Comparison of ENCODE assay signal across 25 cellular contexts in genomic region chr12:70121562-70121961, GRCh38.
"Had no signal": no experiment of that assay in that cellular context is flagged by ENCODE, and none has a peak within 500 bp of the region (broad histone marks: within the 10 kb centered on the region; RNA-seq: fewer than 3 reads in every experiment).

No MANE protein-coding gene starts in this region.

- H3K4me3 Mint-ChIP-seq: activated CD4-positive, alpha-beta memory T cell treated with anti-CD3 and anti-CD28 coated beads for 36 hours; activated naive CD8-positive, alpha-beta T cell treated with anti-CD3 and anti-CD28 coated beads for 36 hours; activated T-helper 1 cell treated with anti-CD3 and anti-CD28 coated beads, Interleukin-12 subunit alpha, Interleukin-12 subunit beta, Interleukin-2, Interleukin-4 antibody, amounts not matched to agents 30 ng/mL and 10 ng/mL and 1 ng/mL, durations not matched to agents 14 hours and 24 hours and 36 hours; memory B cell; naive B cell; stimulated activated naive CD8-positive, alpha-beta T cell treated with anti-CD3 and anti-CD28 coated beads, Interleukin-15, amount 100 ng/mL, for 72 hours had no signal

- H3K4me1 Mint-ChIP-seq: activated naive CD8-positive, alpha-beta T cell treated with anti-CD3 and anti-CD28 coated beads for 36 hours; memory B cell; naive B cell; stimulated activated naive CD8-positive, alpha-beta T cell treated with anti-CD3 and anti-CD28 coated beads, Interleukin-15, amount 100 ng/mL, for 72 hours had no signal

- DNase-seq: activated CD4-positive, alpha-beta memory T cell treated with anti-CD3 and anti-CD28 coated beads for 36 hours; activated gamma-delta T cell treated with Interleukin-2 at 50 U/mL for 16 hours; activated naive CD8-positive, alpha-beta T cell treated with anti-CD3 and anti-CD28 coated beads for 36 hours; activated T-cell treated with anti-CD3 and anti-CD28 coated beads for 4 hours; amniotic stem cell; dermis blood vessel endothelial cell; effector memory CD4-positive, alpha-beta T cell; foreskin melanocyte; glutamatergic neuron; hippocampal formation; kidney; left ventricle myocardium superior; naive B cell; right cardiac atrium; stimulated activated CD4-positive, alpha-beta T cell treated with anti-CD3 and anti-CD28 coated beads, Interleukin-15, amount 100 ng/mL, for 24 hours; stimulated activated CD4-positive, alpha-beta T cell treated with anti-CD3 and anti-CD28 coated beads, Interleukin-2, amount 100 ng/mL, for 48 hours; stimulated activated naive CD8-positive, alpha-beta T cell treated with anti-CD3 and anti-CD28 coated beads, Interleukin-15, amount 100 ng/mL, for 72 hours; trophoblast cell had no signal

- H3K27me3 ChIP-seq: suprapubic skin had no signal

- H3K9me3 ChIP-seq: prostate gland, suprapubic skin had no signal

- H3K27ac Mint-ChIP-seq: activated CD4-positive, alpha-beta memory T cell treated with anti-CD3 and anti-CD28 coated beads for 36 hours; activated naive CD8-positive, alpha-beta T cell treated with anti-CD3 and anti-CD28 coated beads for 36 hours; activated T-helper 1 cell treated with anti-CD3 and anti-CD28 coated beads, Interleukin-12 subunit alpha, Interleukin-12 subunit beta, Interleukin-2, Interleukin-4 antibody, amounts not matched to agents 30 ng/mL and 10 ng/mL and 1 ng/mL, durations not matched to agents 14 hours and 24 hours and 36 hours; memory B cell; naive B cell had no signal

- FAIRE-seq: endothelial cell of umbilical vein, kidney, TTC549 had no signal

- H3K4me1 ChIP-seq: prostate gland, suprapubic skin had no signal

- H3K36me3 Mint-ChIP-seq: activated CD4-positive, alpha-beta memory T cell treated with anti-CD3 and anti-CD28 coated beads for 36 hours; activated naive CD8-positive, alpha-beta T cell treated with anti-CD3 and anti-CD28 coated beads for 36 hours; memory B cell; naive B cell had no signal

- H3K9me3 Mint-ChIP-seq: activated CD4-positive, alpha-beta memory T cell treated with anti-CD3 and anti-CD28 coated beads for 36 hours; activated naive CD8-positive, alpha-beta T cell treated with anti-CD3 and anti-CD28 coated beads for 36 hours; activated T-helper 1 cell treated with anti-CD3 and anti-CD28 coated beads, Interleukin-12 subunit alpha, Interleukin-12 subunit beta, Interleukin-2, Interleukin-4 antibody, amounts not matched to agents 30 ng/mL and 10 ng/mL and 1 ng/mL, durations not matched to agents 14 hours and 24 hours and 36 hours; stimulated activated naive CD8-positive, alpha-beta T cell treated with anti-CD3 and anti-CD28 coated beads, Interleukin-15, amount 100 ng/mL, for 72 hours had no signal

- ATAC-seq: left ventricle myocardium superior; right cardiac atrium; stimulated activated naive CD8-positive, alpha-beta T cell treated with anti-CD3 and anti-CD28 coated beads, Interleukin-15, amount 100 ng/mL, for 72 hours had no signal

- H3K27ac ChIP-seq: prostate gland, skin epidermis, suprapubic skin had no signal

- H3K36me3 ChIP-seq: prostate gland, suprapubic skin had no signal

- H3K4me3 ChIP-seq: prostate gland, skin epidermis, suprapubic skin had no signal

- H3K27me3 Mint-ChIP-seq: activated CD4-positive, alpha-beta memory T cell treated with anti-CD3 and anti-CD28 coated beads for 36 hours; activated naive CD8-positive, alpha-beta T cell treated with anti-CD3 and anti-CD28 coated beads for 36 hours; memory B cell; stimulated activated naive CD8-positive, alpha-beta T cell treated with anti-CD3 and anti-CD28 coated beads, Interleukin-15, amount 100 ng/mL, for 72 hours had no signal
